ENCODE assay signal across 15 cellular contexts in genomic region chr2:8304821-8305766, GRCh38.
A peak's percentile ranks its signal among the peaks of the same experiment; 100 is the strongest.
DNase-seq lines count a peak whose midpoint lies in the region; ATAC-seq and TF ChIP-seq lines count a peak whose summit lies in the region.
"Had no signal": no experiment of that assay in that cellular context is flagged by ENCODE, and none has a peak within 500 bp of the region (broad histone marks: within the 10 kb centered on the region; RNA-seq: fewer than 3 reads in every experiment).

No MANE protein-coding gene starts in this region.

- peaks cover 13% of the 10 kb centered on the region; the same call in 1 of the 2 replicates for H3K9me2 ChIP-seq in GM23338 (ENCODE audit: insufficient read depth)

- H3K4me2 ChIP-seq in BLaER1 treated with 17β-estradiol and CSF1 and Interleukin-3, amounts not matched to agents 10 nM and 100 nM, result peak overlapping the region; percentile 78 to 95 (median 89)
- H3K4me2 ChIP-seq in GM23338 (no peak overlapping the region), mesenchymal stem cell (ENCODE audit: low read length, poor library complexity, severe bottlenecking) (no peak overlapping the region)

- no peak overlapping the region for H4K8ac ChIP-seq in mesenchymal stem cell (ENCODE audit: low read length)

- H3K79me1 ChIP-seq in mesenchymal stem cell (replicated peaks; ENCODE audit: low read length, poor library complexity, severe bottlenecking), result no peaks in the 10 kb centered on the region

- no peak overlapping the region for H3K4me3 ChIP-seq in BLaER1 treated with 17β-estradiol and CSF1 and Interleukin-3, amounts not matched to agents 10 nM and 100 nM
- H3K4me3 ChIP-seq in GM23338 (no peak overlapping the region), mesenchymal stem cell (ENCODE audit: insufficient read depth in 1 of 2, low read depth in 1 of 2, low read length in 2 of 2) (no peak overlapping the region)
- H3K4me3 ChIP-seq: GM23248, transverse colon had no signal

- H3K9me3 Mint-ChIP-seq in GM23338, result no peaks in the 10 kb centered on the region; the same call in 2 of the 3 replicates
- H3K9me3 Mint-ChIP-seq in central memory CD8-positive, alpha-beta T cell, result no peaks in the 10 kb centered on the region

- no peak for TF ChIP-seq CTCF in GM23338 (conservative IDR thresholded peaks at IDR 0.05; ENCODE audit: low read depth in 2 of 2)

- H2BK12ac ChIP-seq in mesenchymal stem cell (ENCODE audit: low read length in 2 of 2), result peak overlapping the region in 1 of 2 experiments; percentile 76

- no peak overlapping the region for H2BK15ac ChIP-seq in mesenchymal stem cell (ENCODE audit: low read depth, poor library complexity, severe bottlenecking)

- H3K4me1 Mint-ChIP-seq in GM23338, result peaks cover 8% of the 10 kb centered on the region; the same call in 2 of the 3 replicates
- peaks cover 94% of the 10 kb centered on the region for H3K4me1 Mint-ChIP-seq in central memory CD8-positive, alpha-beta T cell

- H4K91ac ChIP-seq in mesenchymal stem cell (ENCODE audit: low read length), result no peak overlapping the region

- H3K9ac ChIP-seq in BLaER1 treated with 17β-estradiol and CSF1 and Interleukin-3, amounts not matched to agents 10 nM and 100 nM, result peak overlapping the region in 9 of 11 experiments; percentile 5 to 84 (median 78); a peak in 13 of 22 replicates
- H3K9ac ChIP-seq in mesenchymal stem cell (ENCODE audit: low read length), result no peak overlapping the region
- H3K9ac ChIP-seq: GM23248 had no signal

- no peaks in the 10 kb centered on the region for H4K20me1 ChIP-seq in BLaER1 treated with 17β-estradiol and CSF1 and Interleukin-3, amounts not matched to agents 10 nM and 100 nM
- H4K20me1 ChIP-seq in GM23338 (replicated peaks; ENCODE audit: insufficient read depth), result no peaks in the 10 kb centered on the region

- no peak overlapping the region for H2BK120ac ChIP-seq in mesenchymal stem cell (ENCODE audit: low read depth, low read length)

- 0 out of 2 replicates have a peak overlapping the region, but pooled peaks have one; percentile 33 for H2AFZ ChIP-seq in GM23338
- no peak overlapping the region for H2AFZ ChIP-seq in mesenchymal stem cell (ENCODE audit: low read depth, low read length)
- H2AFZ ChIP-seq: GM23248 had no signal

- H3K14ac ChIP-seq in mesenchymal stem cell (ENCODE audit: low read length in 2 of 2), result no peak overlapping the region

- H3K27ac ChIP-seq in BLaER1 treated with 17β-estradiol and CSF1 and Interleukin-3, amounts not matched to agents 10 nM and 100 nM, result peak overlapping the region in 10 of 11 experiments; percentile 15 to 98 (median 96); a peak in 18 of 22 replicates
- H3K27ac ChIP-seq in GM23338 (ENCODE audit: low read depth), result no peak overlapping the region
- H3K27ac ChIP-seq in mesenchymal stem cell (ENCODE audit: low read length, poor library complexity, severe bottlenecking), result no peak overlapping the region
- H3K27ac ChIP-seq: GM23248 had no signal

- no peak overlapping the region for H3K4me3 Mint-ChIP-seq in GM23338
- peak overlapping the region; percentile 5 for H3K4me3 Mint-ChIP-seq in central memory CD8-positive, alpha-beta T cell
- H3K4me3 Mint-ChIP-seq: activated naive CD4-positive, alpha-beta T cell treated with anti-CD3 and anti-CD28 coated beads, Interleukin-2, amount 10 ng/mL, durations not matched to agents 7 days and 5 days; brain; stimulated activated naive B cell treated with anti-CD40 and anti-IgM and Interleukin-4, amounts not matched to agents 10 μg/mL and 1 μg/mL and 100 μg/mL, for 72 hours had no signal

- H3K27ac Mint-ChIP-seq in GM23338, result no peak overlapping the region
- no peak overlapping the region for H3K27ac Mint-ChIP-seq in central memory CD8-positive, alpha-beta T cell (ENCODE audit: low read depth)
- H3K27ac Mint-ChIP-seq: activated naive CD4-positive, alpha-beta T cell treated with anti-CD3 and anti-CD28 coated beads, Interleukin-2, amount 10 ng/mL, durations not matched to agents 7 days and 5 days; stimulated activated naive B cell treated with anti-CD40 and anti-IgM and Interleukin-4, amounts not matched to agents 10 μg/mL and 1 μg/mL and 100 μg/mL, for 72 hours had no signal

- H3K4me1 ChIP-seq in BLaER1 treated with 17β-estradiol and CSF1 and Interleukin-3, amounts not matched to agents 10 nM and 100 nM, result peaks cover 80 to 100% (median 99%) of the 10 kb centered on the region in 10 experiments
- 0 out of 2 replicates have a peak, but pooled peaks cover 3% of the 10 kb centered on the region for H3K4me1 ChIP-seq in GM23338 (ENCODE audit: insufficient read depth)
- H3K4me1 ChIP-seq in mesenchymal stem cell (ENCODE audit: control insufficient read depth, insufficient read depth, low read depth, low read length), result peaks cover 9% of the 10 kb centered on the region

- H3K4ac ChIP-seq in mesenchymal stem cell (ENCODE audit: low read depth in 1 of 2, low read length in 2 of 2), result no peak overlapping the region

- peak overlapping the region in 1 of 2 experiments; percentile 16 for H3K18ac ChIP-seq in mesenchymal stem cell (ENCODE audit: low read depth in 1 of 2, low read length in 2 of 2)

- H3K36me3 Mint-ChIP-seq in GM23338 (ENCODE audit: low read depth), result peaks cover 5% of the 10 kb centered on the region; the same call in 1 of the 3 replicates
- peaks cover 6% of the 10 kb centered on the region for H3K36me3 Mint-ChIP-seq in central memory CD8-positive, alpha-beta T cell (ENCODE audit: insufficient read depth)
- H3K36me3 Mint-ChIP-seq: brain had no signal

- DNase-seq in GM23338 (ENCODE audit: low spot score), result no peak
- DNase-seq in central memory CD8-positive, alpha-beta T cell (ENCODE audit: low spot score in 2 of 2), result no peak
- DNase-seq in mesenchymal stem cell, result peak; percentile 37
- no peak for DNase-seq in activated naive CD4-positive, alpha-beta T cell treated with anti-CD3 and anti-CD28 coated beads, Interleukin-2, amount 50 U/mL, for 16 hours
- DNase-seq in middle frontal gyrus (ENCODE audit: extremely low spot score, low spot score), result no peak
- DNase-seq in dedifferentiated amniotic fluid mesenchymal stem cell (ENCODE audit: extremely low spot score), result no peak
- DNase-seq: activated naive CD4-positive, alpha-beta T cell treated with anti-CD3 and anti-CD28 coated beads, Interleukin-2, amount 10 ng/mL, durations not matched to agents 7 days and 5 days; GM23248; naive thymus-derived CD4-positive, alpha-beta T cell; stimulated activated naive B cell treated with anti-CD40 and anti-IgM and Interleukin-4, amounts not matched to agents 10 μg/mL and 1 μg/mL and 100 μg/mL, for 72 hours; transverse colon had no signal

- H2BK5ac ChIP-seq in mesenchymal stem cell (ENCODE audit: low read depth, low read length, poor library complexity, severe bottlenecking), result no peak overlapping the region

- ATAC-seq in GM23338, result no peak
- no peak for ATAC-seq in central memory CD8-positive, alpha-beta T cell (replicated peaks; ENCODE audit: extremely low read depth, poor library complexity, severe bottlenecking)
- ATAC-seq in GM19397 (IDR thresholded peaks at IDR 0.05; ENCODE audit: unreplicated experiment), result no peak
- ATAC-seq: esophagus mucosa; naive thymus-derived CD4-positive, alpha-beta T cell; stimulated activated naive B cell treated with anti-CD40 and anti-IgM and Interleukin-4, amounts not matched to agents 10 μg/mL and 1 μg/mL and 100 μg/mL, for 72 hours had no signal

- H3K27me3 ChIP-seq in BLaER1 treated with 17β-estradiol and CSF1 and Interleukin-3, amounts not matched to agents 10 nM and 100 nM, result no peaks in the 10 kb centered on the region; a peak in 1 of 22 replicates
- H3K27me3 ChIP-seq in GM23338 (ENCODE audit: insufficient read depth), result no peaks in the 10 kb centered on the region
- H3K27me3 ChIP-seq in mesenchymal stem cell (ENCODE audit: control insufficient read depth in 1 of 2, insufficient read depth in 1 of 2, low read length in 2 of 2), result no peaks in the 10 kb centered on the region
- H3K27me3 ChIP-seq: transverse colon had no signal

- no peak overlapping the region for H3K23ac ChIP-seq in mesenchymal stem cell (ENCODE audit: low read length in 2 of 2)

- WGBS in mesenchymal stem cell, result 93% methylated on average over 18 of the region's 18 CpGs

- H3F3A ChIP-seq in GM23338 (replicated peaks; ENCODE audit: low read depth), result no peaks in the 10 kb centered on the region

- peaks cover 0 to 17% (median 15%) of the 10 kb centered on the region in 11 experiments; a peak in 16 of 22 replicates for H3K9me3 ChIP-seq in BLaER1 treated with 17β-estradiol and CSF1 and Interleukin-3, amounts not matched to agents 10 nM and 100 nM (replicated peaks in 1 of 11)
- no peaks in the 10 kb centered on the region for H3K9me3 ChIP-seq in mesenchymal stem cell (ENCODE audit: control insufficient read depth, low read length)
- H3K9me3 ChIP-seq: transverse colon had no signal

- no peak overlapping the region for H2AK5ac ChIP-seq in mesenchymal stem cell (ENCODE audit: low read length, severe bottlenecking)

- no peaks in the 10 kb centered on the region for H3K36me3 ChIP-seq in BLaER1 treated with 17β-estradiol and CSF1 and Interleukin-3, amounts not matched to agents 10 nM and 100 nM
- H3K36me3 ChIP-seq in GM23338 (ENCODE audit: insufficient read depth) (no peaks in the 10 kb centered on the region), mesenchymal stem cell (ENCODE audit: control insufficient read depth in 1 of 2, insufficient read depth in 2 of 2, low read depth in 1 of 2, low read length in 2 of 2) (no peaks in the 10 kb centered on the region)
- H3K36me3 ChIP-seq: transverse colon had no signal

- peaks cover 17% of the 10 kb centered on the region for H3K27me3 Mint-ChIP-seq in GM23338 (ENCODE audit: insufficient read depth, low read depth, poor library complexity)
- no peaks in the 10 kb centered on the region for H3K27me3 Mint-ChIP-seq in central memory CD8-positive, alpha-beta T cell
- H3K27me3 Mint-ChIP-seq: brain had no signal

- no peaks in the 10 kb centered on the region for H3K79me2 ChIP-seq in GM23338 (replicated peaks; ENCODE audit: insufficient read depth)

TF ChIP-seq in GM23338, 12 proteins besides CTCF, POLR2A, EP300 and RAD21 (continues in another document):
- TF ChIP-seq NANOG (IDR thresholded peaks at IDR 0.05; ENCODE audit: borderline replicate concordance), result no peak
- no peak for TF ChIP-seq JUNB (IDR thresholded peaks at IDR 0.05; ENCODE audit: unreplicated experiment)
- no peak for TF ChIP-seq POLR2AphosphoS5 (IDR thresholded peaks at IDR 0.05; ENCODE audit: low read depth)
- no peak for TF ChIP-seq STAT1 (IDR thresholded peaks at IDR 0.05; ENCODE audit: unreplicated experiment)

Comparison
In these comparisons a context has a peak if more than half of its experiments do, and no peak if none do; other contexts are left out.
1. H3K27ac ChIP-seq: peak in BLaER1 treated with 17β-estradiol and CSF1 and Interleukin-3, amounts not matched to agents 10 nM and 100 nM (10 of 11); none in GM23338 (single experiment) and mesenchymal stem cell (single experiment).
2. H3K4me2 ChIP-seq: peak in BLaER1 treated with 17β-estradiol and CSF1 and Interleukin-3, amounts not matched to agents 10 nM and 100 nM (11 of 11); none in GM23338 (single experiment) and mesenchymal stem cell (single experiment).